Comparison of ENCODE assay signal across 2 cellular contexts in genomic region chr2:41717883-41718282, GRCh38.
TF ChIP-seq lines count a peak whose summit lies in the region.

No MANE protein-coding gene starts in this region.

TF ChIP-seq in GM23338, 12 proteins besides CTCF, POLR2A, EP300 and RAD21:
- TF ChIP-seq STAT1 (IDR thresholded peaks at IDR 0.05; ENCODE audit: unreplicated experiment) = no peak

TF ChIP-seq in HepG2, 621 proteins besides CTCF, POLR2A, EP300 and RAD21:
- TF ChIP-seq SRSF9 (IDR thresholded peaks at IDR 0.05; ENCODE audit: borderline replicate concordance, insufficient read depth, low read depth, low read length, poor library complexity, severe bottlenecking) (no peak), ZNF30 (CRISPR knock-in tag; IDR thresholded peaks at IDR 0.05) (no peak), RFX1 (IDR thresholded peaks at IDR 0.05) (no peak), FOXO4 (CRISPR knock-in tag; conservative IDR thresholded peaks at IDR 0.05) (no peak), KDM3A (CRISPR knock-in tag; IDR thresholded peaks at IDR 0.05; ENCODE audit: low read depth) (no peak), FOXP1 (IDR thresholded peaks at IDR 0.05) (no peak), FOXP1 (CRISPR knock-in tag; IDR thresholded peaks at IDR 0.05) (no peak), SP1 (IDR thresholded peaks at IDR 0.05) (no peak), SP1 (CRISPR knock-in tag; IDR thresholded peaks at IDR 0.05) (no peak), ZNF318 (CRISPR knock-in tag; IDR thresholded peaks at IDR 0.05) (no peak), BORCS8-MEF2B (CRISPR knock-in tag; IDR thresholded peaks at IDR 0.05) (no peak), HBP1 (CRISPR knock-in tag; IDR thresholded peaks at IDR 0.05; ENCODE audit: low read depth) (no peak), ZNF776 (CRISPR knock-in tag; IDR thresholded peaks at IDR 0.05) (no peak), ZFY (CRISPR knock-in tag; IDR thresholded peaks at IDR 0.05) (no peak), ZNF549 (CRISPR knock-in tag; IDR thresholded peaks at IDR 0.05) (no peak), ZNF20 (CRISPR knock-in tag; IDR thresholded peaks at IDR 0.05) (no peak), ZNF138 (CRISPR knock-in tag; IDR thresholded peaks at IDR 0.05; ENCODE audit: low read depth) (no peak), SATB2 (CRISPR knock-in tag; IDR thresholded peaks at IDR 0.05) (no peak)
- TF ChIP-seq, protein P1, sequence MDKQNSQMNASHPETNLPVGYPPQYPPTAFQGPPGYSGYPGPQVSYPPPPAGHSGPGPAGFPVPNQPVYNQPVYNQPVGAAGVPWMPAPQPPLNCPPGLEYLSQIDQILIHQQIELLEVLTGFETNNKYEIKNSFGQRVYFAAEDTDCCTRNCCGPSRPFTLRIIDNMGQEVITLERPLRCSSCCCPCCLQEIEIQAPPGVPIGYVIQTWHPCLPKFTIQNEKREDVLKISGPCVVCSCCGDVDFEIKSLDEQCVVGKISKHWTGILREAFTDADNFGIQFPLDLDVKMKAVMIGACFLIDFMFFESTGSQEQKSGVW (CRISPR knock-in tag; IDR thresholded peaks at IDR 0.05; ENCODE audit: borderline replicate concordance) = no peak
